In the genomic region with DNA sequence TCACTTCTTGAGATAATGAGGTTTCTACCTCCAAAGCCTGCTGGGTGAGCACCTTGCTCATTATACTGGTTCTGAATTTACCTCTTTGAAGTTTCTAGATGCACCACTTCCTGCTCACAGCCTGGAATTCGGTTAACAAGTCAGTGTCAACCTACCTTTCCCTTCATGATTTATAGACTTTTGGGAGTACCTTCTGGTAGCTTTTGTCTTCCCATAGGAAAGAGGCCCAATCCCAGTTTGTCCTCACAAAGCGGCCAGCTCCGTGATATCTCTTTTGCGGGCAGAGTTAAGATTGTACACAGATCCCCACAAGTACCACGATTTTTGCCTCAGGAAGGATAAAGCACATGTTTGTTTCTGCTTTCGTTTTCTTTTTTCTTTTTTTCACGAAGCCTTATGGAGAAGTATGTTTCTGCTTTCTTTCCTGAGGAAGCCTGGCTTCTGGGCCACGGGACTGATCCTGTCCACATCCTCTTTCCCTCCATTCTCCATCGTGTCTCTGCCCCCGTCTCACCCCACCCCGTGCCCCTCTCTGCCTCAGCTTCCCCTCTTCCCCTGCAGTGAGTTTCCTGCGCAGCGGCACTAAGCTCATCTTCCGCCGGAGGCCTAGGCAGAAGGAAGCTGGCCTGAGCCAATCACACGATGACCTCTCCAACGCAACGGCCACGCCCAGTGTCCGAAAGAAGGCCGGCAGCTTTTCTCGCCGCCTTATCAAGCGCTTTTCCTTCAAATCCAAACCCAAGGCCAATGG, we compare ENCODE assay signal across 12 cellular contexts. TPM values are rescaled to one million over a fixed set of nuclear protein-coding genes. Genes with fewer than 3 reads are reported as not detected.
DNase-seq lines count a peak whose midpoint lies in the region; ATAC-seq, FAIRE-seq and TF ChIP-seq lines count a peak whose summit lies in the region.
"Had no signal": no experiment of that assay in that cellular context is flagged by ENCODE, and none has a peak within 500 bp of the region (broad histone marks: within the 10 kb centered on the region; RNA-seq: fewer than 3 reads in every experiment).

No MANE protein-coding gene starts in this region.

- H3K9me3 Mint-ChIP-seq in activated CD4-positive, alpha-beta T cell treated with anti-CD3 and anti-CD28 coated beads, Interleukin-2, amount 10 ng/mL, durations not matched to agents 7 days and 5 days, result no peaks in the 10 kb centered on the region
- H3K9me3 Mint-ChIP-seq: mesothelial cell of epicardium had no signal

- peak; percentile 51 for DNase-seq in activated CD4-positive, alpha-beta T cell treated with anti-CD3 and anti-CD28 coated beads, Interleukin-2, amount 10 ng/mL, durations not matched to agents 7 days and 5 days
- no peak for DNase-seq in activated CD4-positive, alpha-beta T cell treated with anti-CD3 and anti-CD28 coated beads for 48 hours
- peak; percentile 63 for DNase-seq in amniotic epithelial cell (ENCODE audit: low read depth)
- peak; percentile 87 for DNase-seq in mesenteric fat pad (ENCODE audit: low spot score)
- DNase-seq in testis, result peak; percentile 60
- DNase-seq in dermis blood vessel endothelial cell, result no peak
- no peak for DNase-seq in HTR-8/SVneo (ENCODE audit: insufficient read length, low spot score)
- DNase-seq: SJCRH30 had no signal

- H3K4me1 Mint-ChIP-seq in activated CD4-positive, alpha-beta T cell treated with anti-CD3 and anti-CD28 coated beads, Interleukin-2, amount 10 ng/mL, durations not matched to agents 7 days and 5 days, result peaks cover 39% of the 10 kb centered on the region

- no peaks in the 10 kb centered on the region for H3K27me3 ChIP-seq in testis
- H3K27me3 ChIP-seq: SJCRH30 had no signal

- H3K27ac Mint-ChIP-seq in activated CD4-positive, alpha-beta T cell treated with anti-CD3 and anti-CD28 coated beads, Interleukin-2, amount 10 ng/mL, durations not matched to agents 7 days and 5 days, result peak overlapping the region; percentile 96
- H3K27ac Mint-ChIP-seq: mesothelial cell of epicardium had no signal

- peak overlapping the region in 1 of 2 donors; percentile 16 for H3K4me3 ChIP-seq in testis
- H3K4me3 ChIP-seq: A549, SJCRH30 had no signal

- no peak for TF ChIP-seq POLR2A in testis (IDR thresholded peaks at IDR 0.05)

- H3K4me1 ChIP-seq in testis, result no peaks in the 10 kb centered on the region

- CTCF ChIA-PET in activated CD4-positive, alpha-beta T cell treated with anti-CD3 and anti-CD28 coated beads, Interleukin-2, amount 10 ng/mL, durations not matched to agents 7 days and 5 days (lab: Charles Lee), result interaction anchor here (0.6 to 2.1 kb wide), 7 partner anchors 9 to 241 kb away, joined by 3 to 8 read pairs (median 3); a partner anchor contains a TSS

- no peak overlapping the region for H3K27ac ChIP-seq in testis
- H3K27ac ChIP-seq: A549, SJCRH30 had no signal

- no peak for FAIRE-seq in HTR-8/SVneo (lab: Jason Lieb, UNC)
- FAIRE-seq: A549 had no signal

- WGBS in testis, 2 donors, result 43 to 51% methylated on average over 24 of the region's 24 CpGs

- H3K27me3 Mint-ChIP-seq in activated CD4-positive, alpha-beta T cell treated with anti-CD3 and anti-CD28 coated beads, Interleukin-2, amount 10 ng/mL, durations not matched to agents 7 days and 5 days, result no peaks in the 10 kb centered on the region

- ATAC-seq in SK-N-SH treated with all-trans-retinoic acid at 6 μM for 48 hours, result no peak
- ATAC-seq: A549, esophagus mucosa had no signal

- TF ChIP-seq CTCF in testis (IDR thresholded peaks at IDR 0.05), result no peak

- peak overlapping the region; percentile 65 for H3K4me3 Mint-ChIP-seq in activated CD4-positive, alpha-beta T cell treated with anti-CD3 and anti-CD28 coated beads, Interleukin-2, amount 10 ng/mL, durations not matched to agents 7 days and 5 days
- H3K4me3 Mint-ChIP-seq: mesothelial cell of epicardium had no signal

- H3K9me3 ChIP-seq in testis, result no peaks in the 10 kb centered on the region
- H3K9me3 ChIP-seq: A549, SJCRH30 had no signal

- H3K36me3 Mint-ChIP-seq in activated CD4-positive, alpha-beta T cell treated with anti-CD3 and anti-CD28 coated beads, Interleukin-2, amount 10 ng/mL, durations not matched to agents 7 days and 5 days (ENCODE audit: low read depth), result peaks cover 68% of the 10 kb centered on the region

- POLR2A ChIA-PET in activated CD4-positive, alpha-beta T cell treated with anti-CD3 and anti-CD28 coated beads, Interleukin-2, amount 10 ng/mL, durations not matched to agents 7 days and 5 days (lab: Charles Lee), result no interaction called here

- H3K36me3 ChIP-seq in testis (ENCODE audit: low read depth, missing control alignments), result no peaks in the 10 kb centered on the region
- H3K36me3 ChIP-seq: SJCRH30 had no signal

- intact Hi-C loops in testis (cut with DNase I; ENCODE audit: low total_unique reads), result no loop called here

TF ChIP-seq in SK-N-SH treated with all-trans-retinoic acid at 6 μM for 48 hours, 23 proteins besides CTCF, POLR2A, EP300 and RAD21 (continues in another document):
- TF ChIP-seq, protein P1, sequence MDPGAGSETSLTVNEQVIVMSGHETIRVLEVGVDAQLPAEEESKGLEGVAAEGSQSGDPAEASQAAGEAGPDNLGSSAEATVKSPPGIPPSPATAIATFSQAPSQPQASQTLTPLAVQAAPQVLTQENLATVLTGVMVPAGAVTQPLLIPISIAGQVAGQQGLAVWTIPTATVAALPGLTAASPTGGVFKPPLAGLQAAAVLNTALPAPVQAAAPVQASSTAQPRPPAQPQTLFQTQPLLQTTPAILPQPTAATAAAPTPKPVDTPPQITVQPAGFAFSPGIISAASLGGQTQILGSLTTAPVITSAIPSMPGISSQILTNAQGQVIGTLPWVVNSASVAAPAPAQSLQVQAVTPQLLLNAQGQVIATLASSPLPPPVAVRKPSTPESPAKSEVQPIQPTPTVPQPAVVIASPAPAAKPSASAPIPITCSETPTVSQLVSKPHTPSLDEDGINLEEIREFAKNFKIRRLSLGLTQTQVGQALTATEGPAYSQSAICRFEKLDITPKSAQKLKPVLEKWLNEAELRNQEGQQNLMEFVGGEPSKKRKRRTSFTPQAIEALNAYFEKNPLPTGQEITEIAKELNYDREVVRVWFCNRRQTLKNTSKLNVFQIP (CRISPR knock-in tag; IDR thresholded peaks at IDR 0.05; ENCODE audit: borderline replicate concordance, low read depth), result no peak
- TF ChIP-seq CSDC2 (CRISPR knock-in tag; IDR thresholded peaks at IDR 0.05) (no peak), ZFP3 (CRISPR knock-in tag; IDR thresholded peaks at IDR 0.05) (no peak), RARB (CRISPR knock-in tag; IDR thresholded peaks at IDR 0.05) (no peak), SNAI2 (CRISPR knock-in tag; IDR thresholded peaks at IDR 0.05) (no peak)
- TF ChIP-seq, protein P2, sequence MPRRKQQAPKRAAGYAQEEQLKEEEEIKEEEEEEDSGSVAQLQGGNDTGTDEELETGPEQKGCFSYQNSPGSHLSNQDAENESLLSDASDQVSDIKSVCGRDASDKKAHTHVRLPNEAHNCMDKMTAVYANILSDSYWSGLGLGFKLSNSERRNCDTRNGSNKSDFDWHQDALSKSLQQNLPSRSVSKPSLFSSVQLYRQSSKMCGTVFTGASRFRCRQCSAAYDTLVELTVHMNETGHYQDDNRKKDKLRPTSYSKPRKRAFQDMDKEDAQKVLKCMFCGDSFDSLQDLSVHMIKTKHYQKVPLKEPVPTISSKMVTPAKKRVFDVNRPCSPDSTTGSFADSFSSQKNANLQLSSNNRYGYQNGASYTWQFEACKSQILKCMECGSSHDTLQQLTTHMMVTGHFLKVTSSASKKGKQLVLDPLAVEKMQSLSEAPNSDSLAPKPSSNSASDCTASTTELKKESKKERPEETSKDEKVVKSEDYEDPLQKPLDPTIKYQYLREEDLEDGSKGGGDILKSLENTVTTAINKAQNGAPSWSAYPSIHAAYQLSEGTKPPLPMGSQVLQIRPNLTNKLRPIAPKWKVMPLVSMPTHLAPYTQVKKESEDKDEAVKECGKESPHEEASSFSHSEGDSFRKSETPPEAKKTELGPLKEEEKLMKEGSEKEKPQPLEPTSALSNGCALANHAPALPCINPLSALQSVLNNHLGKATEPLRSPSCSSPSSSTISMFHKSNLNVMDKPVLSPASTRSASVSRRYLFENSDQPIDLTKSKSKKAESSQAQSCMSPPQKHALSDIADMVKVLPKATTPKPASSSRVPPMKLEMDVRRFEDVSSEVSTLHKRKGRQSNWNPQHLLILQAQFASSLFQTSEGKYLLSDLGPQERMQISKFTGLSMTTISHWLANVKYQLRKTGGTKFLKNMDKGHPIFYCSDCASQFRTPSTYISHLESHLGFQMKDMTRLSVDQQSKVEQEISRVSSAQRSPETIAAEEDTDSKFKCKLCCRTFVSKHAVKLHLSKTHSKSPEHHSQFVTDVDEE (CRISPR knock-in tag; IDR thresholded peaks at IDR 0.05), result no peak

RNA-seq across cellular contexts. Expression of a gene that starts 5.7 kb away (rescaled TPM):
- 10 to 100 TPM; 47.6 to 48.0 TPM for total RNA-seq in activated CD4-positive, alpha-beta T cell treated with anti-CD3 and anti-CD28 coated beads, Interleukin-2, amount 10 ng/mL, durations not matched to agents 7 days and 5 days
- total RNA-seq in mesenteric fat pad (13.5 TPM), testis (10 to 100 TPM; 58.3 to 58.7 TPM), dermis blood vessel endothelial cell (14.8 and 19.2 TPM in 2 replicates)
- 38.3 TPM for polyA plus RNA-seq in testis (ENCODE audit: insufficient read depth, low read depth, low replicate concordance)

RNA-seq across cellular contexts. Expression of a gene that starts 8.5 kb away (rescaled TPM):
- total RNA-seq in activated CD4-positive, alpha-beta T cell treated with anti-CD3 and anti-CD28 coated beads, Interleukin-2, amount 10 ng/mL, durations not matched to agents 7 days and 5 days, result 10 to 100 TPM; 28.4 to 30.0 TPM
- total RNA-seq in mesenteric fat pad (11.0 TPM), testis (10 to 100 TPM; 11.7 to 12.3 TPM), dermis blood vessel endothelial cell (2.2 and 5.6 TPM in 2 replicates)
- 7.8 TPM for polyA plus RNA-seq in testis (ENCODE audit: insufficient read depth, low read depth, low replicate concordance)

RNA-seq across cellular contexts. Expression of a gene that starts 14.0 kb away (rescaled TPM):
- total RNA-seq in activated CD4-positive, alpha-beta T cell treated with anti-CD3 and anti-CD28 coated beads, Interleukin-2, amount 10 ng/mL, durations not matched to agents 7 days and 5 days, result 10 to 100 TPM; 48.7 to 60.3 TPM
- total RNA-seq in mesenteric fat pad (40.9 TPM), testis (10 to 100 TPM; 29.4 to 35.5 TPM), dermis blood vessel endothelial cell (21.3 and 50.6 TPM in 2 replicates)
- polyA plus RNA-seq in testis (ENCODE audit: insufficient read depth, low read depth, low replicate concordance), result 24.6 TPM

RNA-seq across cellular contexts. Expression of a gene that starts 31.0 kb away (rescaled TPM):
- total RNA-seq in activated CD4-positive, alpha-beta T cell treated with anti-CD3 and anti-CD28 coated beads, Interleukin-2, amount 10 ng/mL, durations not matched to agents 7 days and 5 days, result 10 to 100 TPM; 21.6 to 23.2 TPM
- total RNA-seq in mesenteric fat pad (22.2 TPM), testis (10 to 100 TPM; 17.0 to 17.3 TPM), dermis blood vessel endothelial cell (3.4 and 11.2 TPM in 2 replicates)
- 14.0 TPM for polyA plus RNA-seq in testis (ENCODE audit: insufficient read depth, low read depth, low replicate concordance)

RNA-seq across cellular contexts. Expression of a gene that starts 33.2 kb away (rescaled TPM):
- total RNA-seq in activated CD4-positive, alpha-beta T cell treated with anti-CD3 and anti-CD28 coated beads, Interleukin-2, amount 10 ng/mL, durations not matched to agents 7 days and 5 days, result under 1 TPM in 1 of 2 experiments, not detected in 1; 0.15 TPM
- total RNA-seq in mesenteric fat pad, result not detected
- 1 to 10 TPM; 3.9 to 5.4 TPM for total RNA-seq in testis
- polyA plus RNA-seq in testis (ENCODE audit: insufficient read depth, low read depth, low replicate concordance), result 11.2 TPM
- total RNA-seq in dermis blood vessel endothelial cell, result 0.05 and 0.17 TPM in 2 replicates

Comparison
In these comparisons a context has a peak if more than half of its experiments do, and no peak if none do; other contexts are left out.
1. DNase-seq: peak in activated CD4-positive, alpha-beta T cell treated with anti-CD3 and anti-CD28 coated beads, Interleukin-2, amount 10 ng/mL, durations not matched to agents 7 days and 5 days (single experiment), amniotic epithelial cell (single experiment), mesenteric fat pad (single experiment) and testis (single experiment); none in activated CD4-positive, alpha-beta T cell treated with anti-CD3 and anti-CD28 coated beads for 48 hours (single experiment), dermis blood vessel endothelial cell (single experiment) and HTR-8/SVneo (single experiment).